1 cellular context compared by ENCODE assay signal in genomic region chr14:100375963-100376735, GRCh38.
TF ChIP-seq lines count a peak whose summit lies in the region.

Gene WDR25 (plus strand): TSS chr14:100376485.

TF ChIP-seq in K562, 482 proteins besides CTCF, POLR2A, EP300 and RAD21 (continued from another document and continues in another):
- TF ChIP-seq CEBPZ (IDR thresholded peaks at IDR 0.05; ENCODE audit: borderline replicate concordance, low read depth, low read length) (no peak), RFX1 (IDR thresholded peaks at IDR 0.05) (peak; percentile 76), ZBTB5 (IDR thresholded peaks at IDR 0.05) (no peak), CBFB (CRISPR knock-in tag; IDR thresholded peaks at IDR 0.05) (no peak), USF2 (CRISPR knock-in tag; IDR thresholded peaks at IDR 0.05) (no peak), ZBTB34 (CRISPR knock-in tag; IDR thresholded peaks at IDR 0.05) (no peak), SAFB2 (IDR thresholded peaks at IDR 0.05; ENCODE audit: borderline replicate concordance, low read depth, low read length, severe bottlenecking) (no peak), ZNF445 (CRISPR knock-in tag; IDR thresholded peaks at IDR 0.05; ENCODE audit: low read depth) (no peak), ZNF764 (CRISPR knock-in tag; IDR thresholded peaks at IDR 0.05; ENCODE audit: low read depth) (peak; percentile 89), LARP7 (IDR thresholded peaks at IDR 0.05) (no peak), CHAMP1 (IDR thresholded peaks at IDR 0.05) (no peak), GTF2A2 (tag; IDR thresholded peaks at IDR 0.05) (no peak), STAG1 (CRISPR knock-in tag; IDR thresholded peaks at IDR 0.05; ENCODE audit: borderline replicate concordance) (no peak), RBM34 (IDR thresholded peaks at IDR 0.05; ENCODE audit: borderline replicate concordance, insufficient read depth, low read length) (no peak), JUND (IDR thresholded peaks at IDR 0.05; ENCODE audit: borderline replicate concordance, low read depth, low read length) (peak; percentile 56; the same call in 1 of the 2 replicates), JUND (tag; IDR thresholded peaks at IDR 0.05; ENCODE audit: borderline replicate concordance, low read depth, low read length) (no peak; the same call in 2 of the 3 replicates), EP400 (IDR thresholded peaks at IDR 0.05) (peak; percentile 69), KLF10 (CRISPR knock-in tag; IDR thresholded peaks at IDR 0.05) (no peak), ZNF23 (CRISPR knock-in tag; IDR thresholded peaks at IDR 0.05) (no peak), ZNF174 (CRISPR knock-in tag; IDR thresholded peaks at IDR 0.05) (no peak), TRIM25 (IDR thresholded peaks at IDR 0.05; ENCODE audit: borderline replicate concordance) (no peak), ZNF184 (CRISPR knock-in tag; IDR thresholded peaks at IDR 0.05) (no peak), NONO (IDR thresholded peaks at IDR 0.05; ENCODE audit: low read depth in 2 of 2, low read length in 1 of 2) (peak in 1 of 2 experiments; percentile 59; a peak in 1 of 4 replicates), NCOA2 (IDR thresholded peaks at IDR 0.05; ENCODE audit: partially characterized antibody in 2 of 2) (no peak), CREBBP (IDR thresholded peaks at IDR 0.05; ENCODE audit: low read depth, low read length) (no peak), PML (IDR thresholded peaks at IDR 0.05; ENCODE audit: low read length) (peak; percentile 12; the same call in 1 of the 2 replicates), ZNF583 (CRISPR knock-in tag; IDR thresholded peaks at IDR 0.05) (no peak), CBFA2T2 (conservative IDR thresholded peaks at IDR 0.05) (no peak), HSF4 (CRISPR knock-in tag; IDR thresholded peaks at IDR 0.05; ENCODE audit: borderline replicate concordance) (no peak), NELFE (IDR thresholded peaks at IDR 0.05; ENCODE audit: insufficient read depth, insufficient read length) (no peak), ZZZ3 (IDR thresholded peaks at IDR 0.05) (no peak), TRIM24 (IDR thresholded peaks at IDR 0.05) (peak in 1 of 2 experiments; percentile 93; a peak in 2 of 4 replicates), MXD1 (CRISPR knock-in tag; IDR thresholded peaks at IDR 0.05; ENCODE audit: borderline replicate concordance, poor library complexity, severe bottlenecking) (no peak), THAP12 (CRISPR knock-in tag; IDR thresholded peaks at IDR 0.05) (0 out of 2 replicates have a peak, but pooled peaks have one; percentile 48), NCOA1 (IDR thresholded peaks at IDR 0.05; ENCODE audit: low read depth) (peak; percentile 92), SP2 (IDR thresholded peaks at IDR 0.05; ENCODE audit: extremely low read depth, low read depth, low read length, poor library complexity, severe bottlenecking) (peak; percentile 20), CHD4 (IDR thresholded peaks at IDR 0.05; ENCODE audit: insufficient read depth, insufficient replicate concordance, low read depth, low read length, poor library complexity, severe bottlenecking) (no peak), TAF9B (IDR thresholded peaks at IDR 0.05; ENCODE audit: partially characterized antibody) (peak; percentile 73), IRF1 (CRISPR knock-in tag; IDR thresholded peaks at IDR 0.05; ENCODE audit: borderline replicate concordance) (no peak), PHTF2 (CRISPR knock-in tag; IDR thresholded peaks at IDR 0.05) (no peak), ZFP30 (CRISPR knock-in tag; IDR thresholded peaks at IDR 0.05; ENCODE audit: borderline replicate concordance) (no peak), MAZ (CRISPR knock-in tag; conservative IDR thresholded peaks at IDR 0.05 in 1 of 2, IDR thresholded peaks at IDR 0.05 in 1 of 2) (peak; percentile 70 to 84; a peak in 3 of 4 replicates), KHSRP (IDR thresholded peaks at IDR 0.05) (no peak), C11orf30 (IDR thresholded peaks at IDR 0.05; ENCODE audit: low read depth) (peak; percentile 97), NR3C1 (CRISPR knock-in tag; IDR thresholded peaks at IDR 0.05) (no peak; the same call in 1 of the 2 replicates), TBP (optimal IDR thresholded peaks at IDR 0.05; ENCODE audit: low read depth, low read length) (peak; percentile 57), TAF1 (IDR thresholded peaks at IDR 0.05; ENCODE audit: control insufficient read depth, extremely low read depth, insufficient read depth, low read length, severe bottlenecking) (peak; percentile 88), RHOXF2B (CRISPR knock-in tag; conservative IDR thresholded peaks at IDR 0.05) (no peak), ZBTB26 (CRISPR knock-in tag; IDR thresholded peaks at IDR 0.05) (0 out of 2 replicates have a peak, but pooled peaks have one; percentile 7), ZNF134 (CRISPR knock-in tag; conservative IDR thresholded peaks at IDR 0.05) (no peak), MAFF (IDR thresholded peaks at IDR 0.05; ENCODE audit: low read length) (no peak), ARNT (IDR thresholded peaks at IDR 0.05) (no peak), COPS2 (conservative IDR thresholded peaks at IDR 0.05) (no peak)
